9 cellular contexts compared by ENCODE assay signal in the genomic region with DNA sequence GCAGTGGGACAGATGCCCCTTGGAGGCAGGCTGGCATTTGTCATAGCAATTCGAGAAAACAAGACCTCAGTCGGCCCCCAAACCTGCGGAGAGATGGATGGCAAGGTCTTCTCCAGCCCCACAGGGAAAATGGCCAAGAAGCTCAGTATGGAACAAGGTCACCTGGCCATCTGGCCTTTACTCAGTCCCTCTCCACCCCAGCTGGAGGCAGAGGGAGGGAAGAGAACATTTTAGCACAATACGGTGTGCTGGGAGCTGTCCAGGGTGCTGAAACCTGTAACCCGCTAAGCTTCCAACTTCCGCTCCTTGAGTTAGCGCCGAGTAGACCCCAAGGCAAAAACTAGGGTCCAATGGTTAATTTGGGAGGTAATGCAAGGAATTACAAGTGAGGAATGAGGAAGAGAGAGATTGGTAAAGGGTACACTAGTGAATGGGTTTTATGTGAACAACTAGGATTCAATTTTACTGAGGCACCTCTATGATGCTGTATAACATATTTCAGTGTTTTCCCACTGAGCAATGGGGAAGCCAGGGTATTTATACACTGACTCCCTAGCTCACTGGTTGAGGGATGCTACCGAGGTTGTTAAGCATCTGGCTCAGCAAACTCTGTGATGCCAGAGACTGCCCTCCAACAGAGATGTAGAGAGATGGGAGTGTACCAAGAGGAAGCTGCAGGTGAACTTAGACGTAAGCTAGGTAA.
DNase-seq lines count a peak whose midpoint lies in the region; ATAC-seq, FAIRE-seq and TF ChIP-seq lines count a peak whose summit lies in the region.
"Had no signal": no experiment of that assay in that cellular context is flagged by ENCODE, and none has a peak within 500 bp of the region (broad histone marks: within the 10 kb centered on the region; RNA-seq: fewer than 3 reads in every experiment).

No MANE protein-coding gene starts in this region.

- no peak overlapping the region for H2BK120ac ChIP-seq in H1 (replicated peaks; ENCODE audit: low read depth, low read length)

- H2BK20ac ChIP-seq in H1 (ENCODE audit: low read length) = no peak overlapping the region

- H3K4ac ChIP-seq in H1 (replicated peaks; ENCODE audit: insufficient read length, low read depth, low read length) = no peak overlapping the region

- no peak overlapping the region for H2BK12ac ChIP-seq in H1 (ENCODE audit: low read depth, low read length)

- no peak overlapping the region for H2BK5ac ChIP-seq in H1 (ENCODE audit: low read depth, low read length)

- H3K14ac ChIP-seq in H1 (ENCODE audit: insufficient read length) = no peak overlapping the region

- H3K4me3 ChIP-seq in A673 (ENCODE audit: low read depth, low read length, poor library complexity, severe bottlenecking) (no peak overlapping the region), H1 (ENCODE audit: extremely low read depth in 1 of 4, insufficient read depth in 2 of 4, low read depth in 3 of 4, low read length in 4 of 4) (no peak overlapping the region), tibial nerve (no peak overlapping the region)

- H3K79me2 ChIP-seq in H1 (ENCODE audit: control insufficient read depth in 1 of 2, insufficient read depth in 2 of 2, low read length in 2 of 2) = no peaks in the 10 kb centered on the region; a peak in 1 of 4 replicates

- BruUV-seq in A673 (replicated peaks; lab: Mats Ljungman, UMichigan) = no TSS peak

- H3K4me1 ChIP-seq in A673 (ENCODE audit: insufficient read depth, low read length, poor library complexity, severe bottlenecking) = no peaks in the 10 kb centered on the region
- no peaks in the 10 kb centered on the region for H3K4me1 ChIP-seq in H1 (replicated peaks in 1 of 4; ENCODE audit: control insufficient read depth in 3 of 4, insufficient read depth in 4 of 4, low read length in 3 of 4)
- H3K4me1 ChIP-seq in tibial nerve = no peaks in the 10 kb centered on the region

- DNase-seq in A673 (ENCODE audit: low spot score) = peak; percentile 64
- peak in 48 of 76 experiments; percentile 6 to 65 (median 31) for DNase-seq in HUDEP-2 (lab: John Stamatoyannopoulos, UW; ENCODE audit: unreplicated experiment in 76 of 76)
- peak; percentile 17 to 22 for DNase-seq in activated CD4-positive, alpha-beta T cell treated with anti-CD3 and anti-CD28 coated beads for 4 hours
- DNase-seq in H1 (ENCODE audit: low read depth in 1 of 2, low spot score in 2 of 2) = peak in 1 of 2 experiments; percentile 85
- peak; percentile 50 for DNase-seq in stimulated activated CD4-positive, alpha-beta T cell treated with anti-CD3 and anti-CD28 coated beads, Interleukin-15, amount 100 ng/mL, for 24 hours
- no peak for DNase-seq in COR-L47 (lab: John Stamatoyannopoulos, UW)
- no peak for DNase-seq in tibial nerve (ENCODE audit: low spot score in 2 of 2)

- H3K9me3 ChIP-seq in A673 (ENCODE audit: low read depth, low read length, poor library complexity, severe bottlenecking) (no peaks in the 10 kb centered on the region), H1 (ENCODE audit: insufficient read depth in 2 of 2, low read depth in 1 of 2, low read length in 1 of 2) (no peaks in the 10 kb centered on the region), tibial nerve (peaks cover 0 to 18% (median 0%) of the 10 kb centered on the region in 4 donors)

- POLR2A ChIA-PET in A673 (lab: Charles Lee; ENCODE audit: low non-redundant PET) = no interaction called here
- POLR2A ChIA-PET in H1 (lab: Charles Lee; ENCODE audit: partially characterized antibody) = interaction anchor here (0.6 to 0.8 kb wide), 2 partner anchors 65 to 284 kb away, joined by 3 read pairs; a partner anchor contains a TSS

- H3K18ac ChIP-seq in H1 (ENCODE audit: extremely low read depth, low read length) = no peak overlapping the region

- H3K27ac ChIP-seq in A673 (ENCODE audit: low read depth, low read length, poor library complexity, severe bottlenecking) (no peak overlapping the region), H1 (ENCODE audit: low read depth, low read length) (no peak overlapping the region), tibial nerve (no peak overlapping the region)
- H3K27ac ChIP-seq: C4-2B had no signal

- no peak; a peak in 1 of 4 replicates for TF ChIP-seq RAD21 in H1 (IDR thresholded peaks at IDR 0.05 in 1 of 2, conservative IDR thresholded peaks at IDR 0.05 in 1 of 2; ENCODE audit: low read depth in 2 of 2, low read length in 2 of 2)

- no peak for ATAC-seq in GM18511 (IDR thresholded peaks at IDR 0.05; ENCODE audit: unreplicated experiment)

- H3K9ac ChIP-seq in H1 (replicated peaks in 1 of 4; ENCODE audit: extremely low read depth in 1 of 4, low read depth in 3 of 4, low read length in 3 of 4) = no peak overlapping the region

- H3K23me2 ChIP-seq in H1 (ENCODE audit: low read depth, low read length) = no peaks in the 10 kb centered on the region

- peaks cover 8% of the 10 kb centered on the region; the same call in 1 of the 2 replicates for H3K79me1 ChIP-seq in H1 (ENCODE audit: low read depth, low read length)

- H2AFZ ChIP-seq in H1 (ENCODE audit: low read length) = no peak overlapping the region

- FAIRE-seq in H1 (lab: Jason Lieb, UNC) = peak; percentile 98

- CTCF ChIA-PET in A673 (lab: Charles Lee) (no interaction called here), H1 (lab: Charles Lee; ENCODE audit: partially characterized antibody) (interaction anchor here (0.5 to 2.0 kb wide), 9 partner anchors 10 to 682 kb away, joined by 3 to 9 read pairs (median 3); no protein-coding TSS in a partner anchor)

- H3K27me3 ChIP-seq in A673 (replicated peaks; ENCODE audit: insufficient read depth, low read depth, low read length, poor library complexity) (no peaks in the 10 kb centered on the region), H1 (replicated peaks in 1 of 4; ENCODE audit: control insufficient read depth in 3 of 4, extremely low read depth in 1 of 4, insufficient read depth in 3 of 4, low read length in 3 of 4) (no peaks in the 10 kb centered on the region), tibial nerve (no peaks in the 10 kb centered on the region)

- intact Hi-C loops in A673 (cut with micrococcal nuclease; ENCODE audit: unreplicated experiment) = loop anchor here (2.0 kb wide), 1 partner anchor 21 kb away; no protein-coding TSS in a partner anchor

- no peak overlapping the region for H2BK15ac ChIP-seq in H1 (ENCODE audit: low read length)

- no peak overlapping the region for H3K4me2 ChIP-seq in H1 (ENCODE audit: insufficient read depth in 1 of 2, low read depth in 2 of 2, low read length in 2 of 2)

- H3K36me3 ChIP-seq in A673 (ENCODE audit: insufficient read depth, low read length, poor library complexity, severe bottlenecking) (no peaks in the 10 kb centered on the region), H1 (ENCODE audit: control insufficient read depth in 2 of 4, insufficient read depth in 4 of 4, low read length in 3 of 4) (no peaks in the 10 kb centered on the region; a peak in 2 of 8 replicates), tibial nerve (no peaks in the 10 kb centered on the region)

- TF ChIP-seq CTCF in A673 (conservative IDR thresholded peaks at IDR 0.05; ENCODE audit: low read depth, low read length) (no peak), H1 (IDR thresholded peaks at IDR 0.05; ENCODE audit: control extremely low read depth in 1 of 3, insufficient read depth in 1 of 3, low read depth in 1 of 3, low read length in 3 of 3) (no peak), tibial nerve (IDR thresholded peaks at IDR 0.05) (no peak)

- H4K8ac ChIP-seq in H1 (ENCODE audit: extremely low read depth, insufficient read depth, low read length) = no peak overlapping the region

- no peak overlapping the region for H2AK5ac ChIP-seq in H1 (ENCODE audit: low read depth, low read length)

- no peak overlapping the region for H4K5ac ChIP-seq in H1 (ENCODE audit: insufficient read length, low read depth, low read length)

- no peak overlapping the region for H3K56ac ChIP-seq in H1 (replicated peaks; ENCODE audit: insufficient read length, low read depth, low read length)

- H4K20me1 ChIP-seq in H1 (replicated peaks in 1 of 2; ENCODE audit: control insufficient read depth in 1 of 2, insufficient read depth in 2 of 2, low read length in 2 of 2) = peaks cover 2 to 10% of the 10 kb centered on the region in 2 experiments

- 62% methylated on average over 9 of the region's 10 CpGs; no CpG with 5 or more reads in 1 of the 2 experiments for whole genome bisulfite sequencing in H1 (ENCODE audit: extremely low coverage in 1 of 2, insufficient coverage in 1 of 2, insufficient read length in 1 of 2, insufficient replicate concordance in 2 of 2, low coverage in 1 of 2, low lambda C conversion rate in 2 of 2, missing lambda C conversion rate in 1 of 2), 2 experiments
- 39 to 40% methylated on average over 10 of the region's 10 CpGs for WGBS in tibial nerve, 2 donors

- H4K91ac ChIP-seq in H1 (replicated peaks; ENCODE audit: insufficient read length, low read length) = no peak overlapping the region

- TF ChIP-seq POLR2A in H1 (IDR thresholded peaks at IDR 0.05; ENCODE audit: control extremely low read depth in 1 of 2, low read depth in 2 of 2, low read length in 2 of 2) (no peak), tibial nerve (IDR thresholded peaks at IDR 0.05) (no peak)

- no peak for TF ChIP-seq EP300 in H1 (IDR thresholded peaks at IDR 0.05; ENCODE audit: borderline replicate concordance in 1 of 2, low read depth in 2 of 2, low read length in 2 of 2)
- TF ChIP-seq EP300 in tibial nerve (IDR thresholded peaks at IDR 0.05) = no peak

- H3K23ac ChIP-seq in H1 (ENCODE audit: insufficient read length) = no peak overlapping the region

TF ChIP-seq in H1, 55 proteins besides CTCF, POLR2A, EP300 and RAD21:
- 0 out of 4 replicates have a peak, but pooled peaks of 1 of the 2 experiments have one; percentile 52 for TF ChIP-seq HDAC2 (IDR thresholded peaks at IDR 0.05; ENCODE audit: borderline replicate concordance in 1 of 2, low read depth in 2 of 2, low read length in 2 of 2)
- no peak for TF ChIP-seq CBX8 (IDR thresholded peaks at IDR 0.05; ENCODE audit: borderline replicate concordance, low read depth, low read length)
- peak; percentile 92 to 94 for TF ChIP-seq SIN3A (conservative IDR thresholded peaks at IDR 0.05 in 1 of 2, IDR thresholded peaks at IDR 0.05 in 1 of 2; ENCODE audit: low read depth in 1 of 2, low read length in 2 of 2)
- no peak for TF ChIP-seq SIX5 (IDR thresholded peaks at IDR 0.05; ENCODE audit: low read depth, low read length)
- TF ChIP-seq GABPA (IDR thresholded peaks at IDR 0.05; ENCODE audit: borderline replicate concordance, insufficient read depth, low read length) = peak; percentile 64; the same call in 1 of the 2 replicates
- peak; percentile 76 for TF ChIP-seq SAP30 (IDR thresholded peaks at IDR 0.05; ENCODE audit: insufficient read depth, insufficient replicate concordance, low read length)
- TF ChIP-seq, protein P1, sequence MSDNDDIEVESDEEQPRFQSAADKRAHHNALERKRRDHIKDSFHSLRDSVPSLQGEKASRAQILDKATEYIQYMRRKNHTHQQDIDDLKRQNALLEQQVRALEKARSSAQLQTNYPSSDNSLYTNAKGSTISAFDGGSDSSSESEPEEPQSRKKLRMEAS (IDR thresholded peaks at IDR 0.05) = 0 out of 2 replicates have a peak, but pooled peaks have one; percentile 22

Comparison
In these comparisons a context has a peak if more than half of its experiments do, and no peak if none do; other contexts are left out.
1. DNase-seq: peak in A673 (single experiment), HUDEP-2 (48 of 76), activated CD4-positive, alpha-beta T cell treated with anti-CD3 and anti-CD28 coated beads for 4 hours (2 of 2) and stimulated activated CD4-positive, alpha-beta T cell treated with anti-CD3 and anti-CD28 coated beads, Interleukin-15, amount 100 ng/mL, for 24 hours (single experiment); none in COR-L47 (single experiment) and tibial nerve (0 of 2).